Comparison of ENCODE assay signal across 2 cellular contexts in genomic region chr1:93692451-93692861, GRCh38.
TF ChIP-seq lines count a peak whose summit lies in the region.

No MANE protein-coding gene starts in this region.

TF ChIP-seq in IMR-90, 13 proteins besides CTCF, POLR2A, EP300 and RAD21:
- TF ChIP-seq CEBPB (IDR thresholded peaks at IDR 0.05; ENCODE audit: low read depth, low read length) (no peak), USF2 (IDR thresholded peaks at IDR 0.05; ENCODE audit: low read depth, low read length) (no peak), BHLHE40 (IDR thresholded peaks at IDR 0.05; ENCODE audit: low read depth, low read length) (no peak), MXI1 (IDR thresholded peaks at IDR 0.05; ENCODE audit: borderline replicate concordance, low read depth, low read length) (no peak), ELK1 (IDR thresholded peaks at IDR 0.05; ENCODE audit: borderline replicate concordance, low read depth, low read length) (no peak), RFX5 (IDR thresholded peaks at IDR 0.05; ENCODE audit: low read depth, low read length) (no peak)
TF ChIP-seq in IMR-90: peak in this region for 0.

TF ChIP-seq in GM12878, 131 proteins besides CTCF, POLR2A, EP300 and RAD21:
- TF ChIP-seq SIN3A (IDR thresholded peaks at IDR 0.05; ENCODE audit: low read depth, low read length) = no peak
- TF ChIP-seq FOXK2 (IDR thresholded peaks at IDR 0.05) = no peak
- TF ChIP-seq ZBTB33 (IDR thresholded peaks at IDR 0.05) = no peak
- TF ChIP-seq TBL1XR1 (IDR thresholded peaks at IDR 0.05; ENCODE audit: low read depth, low read length) = no peak
- TF ChIP-seq CBX3 (IDR thresholded peaks at IDR 0.05; ENCODE audit: borderline replicate concordance, low read depth) = no peak
- no peak for TF ChIP-seq BCL3 (IDR thresholded peaks at IDR 0.05; ENCODE audit: borderline replicate concordance, insufficient read depth, low read depth, low read length, poor library complexity, severe bottlenecking)
- TF ChIP-seq CBFB (IDR thresholded peaks at IDR 0.05; ENCODE audit: low read depth) = no peak
- no peak for TF ChIP-seq NFYA (IDR thresholded peaks at IDR 0.05; ENCODE audit: borderline replicate concordance, low read depth, low read length)
- no peak for TF ChIP-seq PBX3 (IDR thresholded peaks at IDR 0.05; ENCODE audit: insufficient replicate concordance, low read depth, low read length)
- no peak for TF ChIP-seq SKIL (IDR thresholded peaks at IDR 0.05; ENCODE audit: low read depth, poor library complexity, severe bottlenecking)
- no peak for TF ChIP-seq TCF3 (IDR thresholded peaks at IDR 0.05; ENCODE audit: borderline replicate concordance, insufficient read depth, low read depth, low read length)
- no peak for TF ChIP-seq CEBPZ (IDR thresholded peaks at IDR 0.05; ENCODE audit: low read depth, low read length)
- TF ChIP-seq FOS (IDR thresholded peaks at IDR 0.05; ENCODE audit: borderline replicate concordance, extremely low read depth, insufficient read length) = no peak
- TF ChIP-seq ESRRA (IDR thresholded peaks at IDR 0.05; ENCODE audit: low read length) = no peak
- no peak for TF ChIP-seq BACH1 (IDR thresholded peaks at IDR 0.05; ENCODE audit: borderline replicate concordance)
- TF ChIP-seq MTA2 (IDR thresholded peaks at IDR 0.05; ENCODE audit: low read depth) = no peak
- TF ChIP-seq PKNOX1 (IDR thresholded peaks at IDR 0.05) = no peak
